In genomic region chr15:22868928-22869327, GRCh38 we compare ENCODE assay signal across 22 cellular contexts. TPM values are rescaled to one million over a fixed set of nuclear protein-coding genes. Genes with fewer than 3 reads are reported as not detected.
DNase-seq lines count a peak whose midpoint lies in the region; ATAC-seq and TF ChIP-seq lines count a peak whose summit lies in the region.
"Had no signal": no experiment of that assay in that cellular context is flagged by ENCODE, and none has a peak within 500 bp of the region (broad histone marks: within the 10 kb centered on the region; RNA-seq: fewer than 3 reads in every experiment).

No MANE protein-coding gene starts in this region.

- H3K9me3 Mint-ChIP-seq in activated naive CD8-positive, alpha-beta T cell (ENCODE audit: low read depth) = no peaks in the 10 kb centered on the region
- no peaks in the 10 kb centered on the region for H3K9me3 Mint-ChIP-seq in activated naive CD8-positive, alpha-beta T cell treated with anti-CD3 and anti-CD28 coated beads, Interleukin-2, amount 50 U/mL, for 24 hours
- H3K9me3 Mint-ChIP-seq in activated B cell treated with CpG ODN at 0.5 μM for 24 hours (no peaks in the 10 kb centered on the region), Caco-2 (ENCODE audit: unreplicated experiment) (no peaks in the 10 kb centered on the region)
- H3K9me3 Mint-ChIP-seq: CD8-positive, alpha-beta T cell had no signal

- H3K27ac Mint-ChIP-seq in activated naive CD8-positive, alpha-beta T cell = peak overlapping the region; percentile 6
- H3K27ac Mint-ChIP-seq in activated naive CD8-positive, alpha-beta T cell treated with anti-CD3 and anti-CD28 coated beads, Interleukin-2, amount 50 U/mL, for 24 hours = no peak overlapping the region
- H3K27ac Mint-ChIP-seq in activated B cell treated with CpG ODN at 0.5 μM for 24 hours = peak overlapping the region; percentile 13
- no peak overlapping the region for H3K27ac Mint-ChIP-seq in Caco-2 (ENCODE audit: unreplicated experiment)
- H3K27ac Mint-ChIP-seq: CD8-positive, alpha-beta T cell had no signal

- no peaks in the 10 kb centered on the region for H3K27me3 ChIP-seq in hepatocyte
- H3K27me3 ChIP-seq in Caco-2 (replicated peaks; ENCODE audit: control insufficient read depth, insufficient read depth, low read length) = no peaks in the 10 kb centered on the region
- no peaks in the 10 kb centered on the region for H3K27me3 ChIP-seq in SJCRH30
- H3K27me3 ChIP-seq: BLaER1, MG63, SJSA1 had no signal

- CTCF ChIA-PET in activated B cell treated with CpG ODN at 0.5 μM for 24 hours (lab: Charles Lee) (no interaction called here), Caco-2 (lab: Charles Lee) (no interaction called here)

- no peak overlapping the region for H2AFZ ChIP-seq in hepatocyte
- H2AFZ ChIP-seq: PC-9 had no signal

- ATAC-seq in activated naive CD8-positive, alpha-beta T cell treated with anti-CD3 and anti-CD28 coated beads, Interleukin-2, amount 50 U/mL, for 24 hours = no peak
- ATAC-seq in activated B cell treated with CpG ODN at 0.5 μM for 24 hours (ENCODE audit: low read depth) = no peak
- ATAC-seq: CD8-positive, alpha-beta T cell had no signal

- no peaks in the 10 kb centered on the region for H3K27me3 Mint-ChIP-seq in activated naive CD8-positive, alpha-beta T cell
- no peaks in the 10 kb centered on the region for H3K27me3 Mint-ChIP-seq in activated naive CD8-positive, alpha-beta T cell treated with anti-CD3 and anti-CD28 coated beads, Interleukin-2, amount 50 U/mL, for 24 hours
- no peaks in the 10 kb centered on the region for H3K27me3 Mint-ChIP-seq in activated B cell treated with CpG ODN at 0.5 μM for 24 hours
- H3K27me3 Mint-ChIP-seq in Caco-2 (ENCODE audit: insufficient read depth, unreplicated experiment) = no peaks in the 10 kb centered on the region

- H3K36me3 ChIP-seq in hepatocyte (replicated peaks; ENCODE audit: insufficient read depth, low read depth) (no peaks in the 10 kb centered on the region), Caco-2 (ENCODE audit: control insufficient read depth, insufficient read depth, low read length) (peaks cover 1% of the 10 kb centered on the region), SJCRH30 (peaks cover 74% of the 10 kb centered on the region)

- 95% methylated on average over 9 of the region's 9 CpGs for WGBS in hepatocyte (ENCODE audit: low lambda C conversion rate, missing lambda C conversion rate)

- BruUV-seq in Caco-2 (replicated peaks; lab: Mats Ljungman, UMichigan) = no TSS peak

- no peaks in the 10 kb centered on the region for H3K4me1 Mint-ChIP-seq in activated naive CD8-positive, alpha-beta T cell (ENCODE audit: low read depth)
- H3K4me1 Mint-ChIP-seq in activated naive CD8-positive, alpha-beta T cell treated with anti-CD3 and anti-CD28 coated beads, Interleukin-2, amount 50 U/mL, for 24 hours = no peaks in the 10 kb centered on the region
- H3K4me1 Mint-ChIP-seq in activated B cell treated with CpG ODN at 0.5 μM for 24 hours (peaks cover 4% of the 10 kb centered on the region), Caco-2 (ENCODE audit: low read depth, unreplicated experiment) (peaks cover 4% of the 10 kb centered on the region)

- TF ChIP-seq CTCF in activated B cell treated with CpG ODN at 0.5 μM for 24 hours (IDR thresholded peaks at IDR 0.05) = no peak
- no peak for TF ChIP-seq CTCF in hepatocyte (IDR thresholded peaks at IDR 0.05; ENCODE audit: poor library complexity)
- TF ChIP-seq CTCF in Caco-2 (IDR thresholded peaks at IDR 0.05; ENCODE audit: insufficient read depth in 1 of 2, low read depth in 1 of 2, low read length in 1 of 2, severe bottlenecking in 1 of 2, unreplicated experiment in 1 of 2) = no peak

- POLR2A ChIA-PET in activated B cell treated with CpG ODN at 0.5 μM for 24 hours (lab: Charles Lee) (no interaction called here), Caco-2 (lab: Charles Lee) (no interaction called here)

- intact Hi-C loops in activated B cell treated with CpG ODN at 0.5 μM for 24 hours (cut with micrococcal nuclease) = loop anchor here (10.0 kb wide), 1 partner anchor 66 kb away; no protein-coding TSS in a partner anchor
- intact Hi-C loops in Caco-2 (cut with micrococcal nuclease; ENCODE audit: unreplicated experiment) = loop anchor here (10.0 kb wide), 1 partner anchor 596 kb away; no protein-coding TSS in a partner anchor

- DNase-seq in activated naive CD8-positive, alpha-beta T cell treated with anti-CD3 and anti-CD28 coated beads, Interleukin-2, amount 50 U/mL, for 24 hours = no peak
- DNase-seq in activated B cell treated with CpG ODN at 0.5 μM for 24 hours (no peak), hepatocyte (ENCODE audit: low spot score) (no peak), NOMO-1 treated with dmso at 0.1 percent for 144 hours (lab: John Stamatoyannopoulos, UW; ENCODE audit: unreplicated experiment) (no peak), SKM-1 treated with dmso at 0.1 percent for 144 hours (lab: John Stamatoyannopoulos, UW; ENCODE audit: unreplicated experiment) (no peak), Caco-2 (no peak), SJCRH30 (no peak)
- DNase-seq: CD8-positive, alpha-beta T cell; IMR-90; Karpas-422; MG63; NCI-H1048; NCI-H1436; NCI-H1930; NCI-H226; NCI-H524; NCI-H82; PC-9 had no signal

- H3K27ac ChIP-seq in hepatocyte = peak overlapping the region; percentile 69
- no peak overlapping the region for H3K27ac ChIP-seq in SJCRH30
- H3K27ac ChIP-seq: BLaER1, HL-60, PC-9, SJSA1 had no signal

- H3K9me3 ChIP-seq in hepatocyte (ENCODE audit: low read depth) (no peaks in the 10 kb centered on the region), Caco-2 (no peaks in the 10 kb centered on the region), SJCRH30 (replicated peaks) (no peaks in the 10 kb centered on the region)
- H3K9me3 ChIP-seq: BLaER1, MG63, SJSA1 had no signal

- no peak overlapping the region for H3K4me2 ChIP-seq in hepatocyte
- H3K4me2 ChIP-seq: BLaER1, PC-9 had no signal

- H3K4me3 ChIP-seq in hepatocyte (no peak overlapping the region), Caco-2 (ENCODE audit: low read depth, low read length) (no peak overlapping the region), SJCRH30 (no peak overlapping the region)
- H3K4me3 ChIP-seq: BLaER1, MG63, PC-9, SJSA1 had no signal

- H3K9me2 ChIP-seq in hepatocyte (replicated peaks; ENCODE audit: insufficient read depth) = no peaks in the 10 kb centered on the region

- peaks cover 5% of the 10 kb centered on the region for H3K79me2 ChIP-seq in hepatocyte

- no peaks in the 10 kb centered on the region for H3K4me1 ChIP-seq in hepatocyte (ENCODE audit: insufficient read depth)
- H3K4me1 ChIP-seq in Caco-2 = no peaks in the 10 kb centered on the region
- H3K4me1 ChIP-seq in SJCRH30 = peaks cover 16% of the 10 kb centered on the region

- no peak overlapping the region for H3K4me3 Mint-ChIP-seq in activated naive CD8-positive, alpha-beta T cell
- H3K4me3 Mint-ChIP-seq in activated naive CD8-positive, alpha-beta T cell treated with anti-CD3 and anti-CD28 coated beads, Interleukin-2, amount 50 U/mL, for 24 hours = no peak overlapping the region
- no peak overlapping the region for H3K4me3 Mint-ChIP-seq in activated B cell treated with CpG ODN at 0.5 μM for 24 hours
- H3K4me3 Mint-ChIP-seq in Caco-2 (ENCODE audit: unreplicated experiment) = no peak overlapping the region
- H3K4me3 Mint-ChIP-seq: CD8-positive, alpha-beta T cell had no signal

- H4K20me1 ChIP-seq in hepatocyte (ENCODE audit: insufficient read depth, poor library complexity, severe bottlenecking) = no peaks in the 10 kb centered on the region

- H3K36me3 Mint-ChIP-seq in activated naive CD8-positive, alpha-beta T cell = peaks cover 3% of the 10 kb centered on the region
- H3K36me3 Mint-ChIP-seq in activated naive CD8-positive, alpha-beta T cell treated with anti-CD3 and anti-CD28 coated beads, Interleukin-2, amount 50 U/mL, for 24 hours (ENCODE audit: low read depth) = peaks cover 44% of the 10 kb centered on the region
- H3K36me3 Mint-ChIP-seq in activated B cell treated with CpG ODN at 0.5 μM for 24 hours (ENCODE audit: low read depth) = peaks cover 69% of the 10 kb centered on the region
- peaks cover 97% of the 10 kb centered on the region for H3K36me3 Mint-ChIP-seq in Caco-2 (ENCODE audit: insufficient read depth, unreplicated experiment)

RNA-seq across cellular contexts. Expression of gene NIPA2, which starts 30.5 kb away (rescaled TPM):
- total RNA-seq in activated B cell treated with CpG ODN at 0.5 μM for 24 hours (93.7 and 98.8 TPM in 2 replicates), hepatocyte (77.2 and 79.1 TPM in 2 replicates), Caco-2 (2022) (85.3 and 89.4 TPM in 2 replicates)
- polyA plus RNA-seq in hepatocyte = 48.7 and 52.7 TPM in 2 replicates
- 108 and 110 TPM in 2 replicates for total RNA-seq in SJCRH30 (2014; rRNA removed; shearing (Covaris generic))

Comparison
In these comparisons a context has a peak if more than half of its experiments do, and no peak if none do; other contexts are left out.
1. H3K27ac Mint-ChIP-seq: peak in activated naive CD8-positive, alpha-beta T cell (single experiment) and activated B cell treated with CpG ODN at 0.5 μM for 24 hours (single experiment); none in activated naive CD8-positive, alpha-beta T cell treated with anti-CD3 and anti-CD28 coated beads, Interleukin-2, amount 50 U/mL, for 24 hours (single experiment) and Caco-2 (single experiment).